Comparison of ENCODE assay signal across 8 cellular contexts in the genomic region with DNA sequence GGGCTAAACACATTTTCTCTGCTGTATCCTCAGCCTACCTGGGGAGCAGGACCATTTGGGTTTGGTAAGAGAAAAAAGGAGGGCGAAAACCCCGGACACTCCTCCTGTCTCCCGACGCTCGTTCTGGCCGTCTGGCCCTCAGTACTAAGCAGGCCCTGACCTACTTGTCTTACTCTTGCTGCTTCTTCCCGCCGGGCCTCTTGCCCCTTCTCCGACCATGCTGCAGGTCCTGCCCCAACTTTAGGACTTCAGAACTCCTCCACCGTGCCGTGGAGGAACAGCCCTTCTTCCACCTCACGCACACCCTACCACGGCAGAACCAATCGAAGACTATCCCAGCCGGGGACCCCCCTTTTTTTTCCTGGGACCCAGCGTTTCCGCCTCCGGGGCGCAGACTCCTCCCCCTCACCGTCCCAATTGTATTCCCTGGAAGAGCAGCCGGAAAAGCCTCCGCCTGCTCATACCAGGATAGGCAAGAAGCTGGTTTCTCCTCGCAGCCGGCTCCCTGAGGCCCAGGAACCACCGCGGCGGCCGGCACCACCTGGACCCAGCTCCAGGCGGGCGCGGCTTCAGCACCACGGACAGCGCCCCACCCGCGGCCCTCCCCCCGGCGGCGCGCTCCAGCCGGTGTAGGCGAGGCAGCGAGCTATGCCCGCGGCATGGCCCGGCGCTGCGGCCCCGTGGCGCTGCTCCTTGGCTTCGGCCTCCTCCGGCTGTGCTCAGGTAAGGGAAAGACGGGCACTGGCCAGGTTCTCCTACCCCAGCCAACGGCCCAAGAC. TPM values are rescaled to one million over a fixed set of nuclear protein-coding genes. Genes with fewer than 3 reads are reported as not detected.
DNase-seq lines count a peak whose midpoint lies in the region; ATAC-seq and TF ChIP-seq lines count a peak whose summit lies in the region.

A gene with protein sequence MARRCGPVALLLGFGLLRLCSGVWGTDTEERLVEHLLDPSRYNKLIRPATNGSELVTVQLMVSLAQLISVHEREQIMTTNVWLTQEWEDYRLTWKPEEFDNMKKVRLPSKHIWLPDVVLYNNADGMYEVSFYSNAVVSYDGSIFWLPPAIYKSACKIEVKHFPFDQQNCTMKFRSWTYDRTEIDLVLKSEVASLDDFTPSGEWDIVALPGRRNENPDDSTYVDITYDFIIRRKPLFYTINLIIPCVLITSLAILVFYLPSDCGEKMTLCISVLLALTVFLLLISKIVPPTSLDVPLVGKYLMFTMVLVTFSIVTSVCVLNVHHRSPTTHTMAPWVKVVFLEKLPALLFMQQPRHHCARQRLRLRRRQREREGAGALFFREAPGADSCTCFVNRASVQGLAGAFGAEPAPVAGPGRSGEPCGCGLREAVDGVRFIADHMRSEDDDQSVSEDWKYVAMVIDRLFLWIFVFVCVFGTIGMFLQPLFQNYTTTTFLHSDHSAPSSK (plus strand): TSS at position 393 of the 779 bp plus-strand sequence. CDS start 267 bp downstream, at position 660.

- H3K4me1 ChIP-seq in H9 (ENCODE audit: insufficient read depth, low read length): no peaks in the 10 kb centered on the region; the same call in 1 of the 2 replicates
- peaks cover 10% of the 10 kb centered on the region for H3K4me1 ChIP-seq in ectodermal cell (ENCODE audit: control insufficient read depth, insufficient read depth, low read length)

- H3K27ac Mint-ChIP-seq in H9: peak within 1 kb of the TSS; percentile 96 to 98 (median 96); a peak in 6 of 7 replicates
- no peak within 1 kb of the TSS for H3K27ac Mint-ChIP-seq in memory B cell

- H3K23ac ChIP-seq in H9 (ENCODE audit: insufficient read length, low read depth, low read length): no peak within 1 kb of the TSS

- H2BK20ac ChIP-seq in H9 (ENCODE audit: low read depth, low read length, poor library complexity, severe bottlenecking): no peak within 1 kb of the TSS

- H3K27me3 Mint-ChIP-seq in H9 (ENCODE audit: low read depth) (peaks cover 8% of the 10 kb centered on the region), memory B cell (peaks cover 24% of the 10 kb centered on the region)

- DNase-seq in ACHN (peak; percentile 80), H9 (peak; percentile 96), NCI-H345 treated with DMSO at 0.1 percent for 48 hours (lab: John Stamatoyannopoulos, UW; ENCODE audit: unreplicated experiment) (peak; percentile 94), memory B cell (ENCODE audit: low spot score in 2 of 2) (peak; percentile 69 to 82)
- DNase-seq in activated CD4-positive, alpha-beta T cell treated with anti-CD3 and anti-CD28 coated beads, Interleukin-2, amount 50 U/mL, for 48 hours: peak; percentile 72 to 75
- peak; percentile 33 for DNase-seq in stimulated activated CD8-positive, alpha-beta memory T cell treated with anti-CD3 and anti-CD28 coated beads, Interleukin-12 subunit alpha, Interleukin-12 subunit beta, amount 100 ng/mL, for 24 hours (ENCODE audit: extremely low read depth)

- H3K14ac ChIP-seq in H9 (ENCODE audit: insufficient read depth, low read length): no peak within 1 kb of the TSS

- H3K27me3 ChIP-seq in H9 (ENCODE audit: insufficient read depth, low read length): no peaks in the 10 kb centered on the region
- H3K27me3 ChIP-seq in ectodermal cell (ENCODE audit: control insufficient read depth, insufficient read depth, low read length, poor library complexity, severe bottlenecking): peaks cover 30% of the 10 kb centered on the region

- H3T11ph ChIP-seq in H9 (ENCODE audit: low read length): no peak within 1 kb of the TSS

- no peak within 1 kb of the TSS for H3K56ac ChIP-seq in H9 (ENCODE audit: insufficient read length, low read depth, low read length)

- H2BK5ac ChIP-seq in H9 (ENCODE audit: insufficient read length, low read length): no peak within 1 kb of the TSS

- no peak within 1 kb of the TSS for H4K5ac ChIP-seq in H9 (ENCODE audit: insufficient read length, low read depth, low read length)

- no peaks in the 10 kb centered on the region for H3K79me1 ChIP-seq in H9 (ENCODE audit: insufficient read depth, low read depth, low read length, poor library complexity, severe bottlenecking)

- no peak within 1 kb of the TSS for H3K27ac ChIP-seq in H9 (ENCODE audit: insufficient read length, low read depth, low read length)
- no peak within 1 kb of the TSS for H3K27ac ChIP-seq in ectodermal cell (ENCODE audit: insufficient read depth, low read depth, low read length, poor library complexity, severe bottlenecking)

- H3K36me3 ChIP-seq in ectodermal cell (ENCODE audit: control insufficient read depth, insufficient read depth, low read length): no peaks in the 10 kb centered on the region

- no peaks in the 10 kb centered on the region for H4K20me1 ChIP-seq in H9 (ENCODE audit: control insufficient read depth, insufficient read depth, insufficient read length)

- H3K36me3 Mint-ChIP-seq in H9 (ENCODE audit: insufficient read depth in 1 of 3, low read depth in 3 of 3) (peaks cover 0 to 5% (median 3%) of the 10 kb centered on the region in 3 experiments; a peak in 4 of 7 replicates), memory B cell (peaks cover 2% of the 10 kb centered on the region)

- in situ Hi-C loops in ACHN (cut with HindIII; ENCODE audit: low pct_ligation_motif_present, low pct_unique_long_range_greater_than_20kb, low sequenced_read_pairs): no loop called here

- H3K79me2 ChIP-seq in H9 (ENCODE audit: insufficient read depth, low read length): no peaks in the 10 kb centered on the region

- no CpG with 5 or more reads among the region's 53 CpGs for WGBS in H9 (ENCODE audit: extremely low coverage, insufficient read length, low lambda C conversion rate)
- 4 to 5% methylated on average over 53 of the region's 53 CpGs for WGBS in ectodermal cell, 2 experiments

- H3K9ac ChIP-seq in H9 (ENCODE audit: extremely low read depth, insufficient read length, low read length): peak within 1 kb of the TSS; percentile 15

- ATAC-seq in memory B cell (ENCODE audit: low read depth) (peak; percentile 98), GM19397 (IDR thresholded peaks at IDR 0.05; ENCODE audit: unreplicated experiment) (no peak)

- H2BK120ac ChIP-seq in H9 (ENCODE audit: low read depth, low read length, poor library complexity, severe bottlenecking): no peak within 1 kb of the TSS

- H3K23me2 ChIP-seq in H9 (ENCODE audit: insufficient read length, low read depth, low read length, poor library complexity, severe bottlenecking): peaks cover 11% of the 10 kb centered on the region

- peak within 1 kb of the TSS; percentile 48 for H3K4me2 ChIP-seq in H9 (ENCODE audit: insufficient read depth, insufficient read length, low read length)

- no peaks in the 10 kb centered on the region for H3K9me3 Mint-ChIP-seq in H9
- H3K9me3 Mint-ChIP-seq in memory B cell: no peaks in the 10 kb centered on the region

- H2AFZ ChIP-seq in H9 (ENCODE audit: low read length): no peak within 1 kb of the TSS

- H4K8ac ChIP-seq in H9 (replicated peaks; ENCODE audit: insufficient read length, low read depth, low read length): no peak within 1 kb of the TSS

- H2BK15ac ChIP-seq in H9 (ENCODE audit: low read depth, low read length): no peak within 1 kb of the TSS

- no peak within 1 kb of the TSS for H3K18ac ChIP-seq in H9 (ENCODE audit: insufficient read length, low read depth, low read length)

- H3K9me3 ChIP-seq in H9 (ENCODE audit: control insufficient read depth, low read depth, low read length) (no peaks in the 10 kb centered on the region), ectodermal cell (ENCODE audit: control insufficient read depth, low read length) (no peaks in the 10 kb centered on the region)

- peaks cover 23 to 26% of the 10 kb centered on the region in 2 experiments for H3K4me1 Mint-ChIP-seq in H9
- peaks cover 2% of the 10 kb centered on the region for H3K4me1 Mint-ChIP-seq in memory B cell

- TF ChIP-seq CTCF in H9 (conservative IDR thresholded peaks at IDR 0.05): no peak

- no peak within 1 kb of the TSS for H2AK5ac ChIP-seq in H9 (ENCODE audit: insufficient read length, low read length)

- no peak within 1 kb of the TSS for H2BK12ac ChIP-seq in H9 (ENCODE audit: insufficient read length, low read depth, low read length)

- H3K4me3 ChIP-seq in ectodermal cell (ENCODE audit: insufficient read depth, low read depth, low read length): peak within 1 kb of the TSS; percentile 40

- H4K91ac ChIP-seq in H9 (ENCODE audit: insufficient read length, low read depth, low read length): no peak within 1 kb of the TSS

- H3K4me3 Mint-ChIP-seq in H9 (peak within 1 kb of the TSS; percentile 85 to 94), memory B cell (peak within 1 kb of the TSS; percentile 14)

- no peak within 1 kb of the TSS for H3K4ac ChIP-seq in H9 (ENCODE audit: low read depth, low read length)

RNA-seq across cellular contexts. Expression of the gene that starts here (rescaled TPM):
- total RNA-seq in H9 (2021): 1.8 and 1.9 TPM in 2 replicates
- 1.3 TPM for polyA plus RNA-seq in ectodermal cell (2013, experiment 1 of 4)
- polyA plus RNA-seq in ectodermal cell (2013, experiment 2 of 4): 1.5 TPM
- 1.0 TPM for polyA plus RNA-seq in ectodermal cell (2013, experiment 3 of 4)
- polyA plus RNA-seq in ectodermal cell (2013, experiment 4 of 4): 1.3 TPM

Comparison
In these comparisons a context has a peak if more than half of its experiments do, and no peak if none do; other contexts are left out.
1. DNase-seq: peak in every context shown above with its lines; median percentile 96 in H9; 94 in NCI-H345 treated with DMSO at 0.1 percent for 48 hours; 80 in ACHN; 76 in memory B cell; 74 in activated CD4-positive, alpha-beta T cell treated with anti-CD3 and anti-CD28 coated beads, Interleukin-2, amount 50 U/mL, for 48 hours; 33 in stimulated activated CD8-positive, alpha-beta memory T cell treated with anti-CD3 and anti-CD28 coated beads, Interleukin-12 subunit alpha, Interleukin-12 subunit beta, amount 100 ng/mL, for 24 hours.